ENCODE assay signal across 20 cellular contexts in the genomic region with DNA sequence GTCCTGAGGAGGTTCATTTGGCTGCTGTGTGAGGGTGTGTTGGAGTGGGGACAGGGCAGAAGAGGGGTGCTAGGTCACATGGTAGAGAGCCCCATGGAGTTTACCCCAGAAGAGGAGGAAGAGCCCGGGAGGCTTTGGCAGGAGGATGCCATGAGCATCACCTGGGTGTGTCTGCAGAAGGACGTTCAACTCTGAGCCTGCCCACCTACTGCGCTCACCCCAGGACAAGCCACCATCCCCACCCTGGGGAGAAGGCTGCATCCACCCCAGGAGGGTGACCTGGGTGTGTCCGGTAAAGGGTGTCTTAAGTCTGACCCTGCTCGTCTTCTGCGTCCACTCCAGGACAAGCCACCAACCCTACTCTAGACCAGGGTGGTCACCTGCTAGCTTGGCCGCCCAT.
"Had no signal": no experiment of that assay in that cellular context is flagged by ENCODE, and none has a peak within 500 bp of the region (broad histone marks: within the 10 kb centered on the region; RNA-seq: fewer than 3 reads in every experiment).

No MANE protein-coding gene starts in this region.

- H3K27ac Mint-ChIP-seq: activated CD8-positive, alpha-beta T cell treated with anti-CD3 and anti-CD28 coated beads, Interleukin-2, amount 10 ng/mL, durations not matched to agents 7 days and 5 days had no signal

- H3K27me3 ChIP-seq: breast epithelium, MG63, SJSA1 had no signal

- ATAC-seq: activated CD4-positive, CD25-positive, alpha-beta regulatory T cell treated with anti-CD3 and anti-CD28 coated beads, Interleukin-2, amount 50 U/mL, for 24 hours had no signal

- H3K4me3 Mint-ChIP-seq: activated CD8-positive, alpha-beta T cell treated with anti-CD3 and anti-CD28 coated beads, Interleukin-2, amount 10 ng/mL, durations not matched to agents 7 days and 5 days had no signal

- H3K4me3 ChIP-seq: breast epithelium, MG63, SJSA1 had no signal

- H3K4me1 ChIP-seq: breast epithelium, SJSA1 had no signal

- H3K27ac ChIP-seq: breast epithelium, SJSA1 had no signal

- H3K9me3 ChIP-seq: breast epithelium, MG63, SJSA1 had no signal

- H3K36me3 ChIP-seq: breast epithelium, MG63, SJSA1 had no signal

- DNase-seq: activated CD4-positive, alpha-beta T cell treated with anti-CD3 and anti-CD28 coated beads for 4 hours; activated CD8-positive, alpha-beta memory T cell treated with anti-CD3 and anti-CD28 coated beads, Interleukin-2, amount 50 U/mL, for 48 hours; activated CD8-positive, alpha-beta T cell treated with anti-CD3 and anti-CD28 coated beads, Interleukin-2, amount 10 ng/mL, durations not matched to agents 7 days and 5 days; activated naive CD4-positive, alpha-beta T cell treated with anti-CD3 and anti-CD28 coated beads, Interleukin-2, amount 50 U/mL, for 16 hours; activated T-cell treated with anti-CD3 and anti-CD28 coated beads, Interleukin-2, amount 50 U/mL, for 1 hour; aorta; caudate nucleus; MG63; MV-4-11; NCI-H1105; NCI-H1436 treated with DMSO at 0.1 percent for 48 hours; NCI-H187; NCI-H2081; NCI-H510A treated with DMSO at 0.1 percent for 48 hours; NCI-H69; SHP77; SW 1271 had no signal
